8 cellular contexts compared by ENCODE assay signal in the genomic region with DNA sequence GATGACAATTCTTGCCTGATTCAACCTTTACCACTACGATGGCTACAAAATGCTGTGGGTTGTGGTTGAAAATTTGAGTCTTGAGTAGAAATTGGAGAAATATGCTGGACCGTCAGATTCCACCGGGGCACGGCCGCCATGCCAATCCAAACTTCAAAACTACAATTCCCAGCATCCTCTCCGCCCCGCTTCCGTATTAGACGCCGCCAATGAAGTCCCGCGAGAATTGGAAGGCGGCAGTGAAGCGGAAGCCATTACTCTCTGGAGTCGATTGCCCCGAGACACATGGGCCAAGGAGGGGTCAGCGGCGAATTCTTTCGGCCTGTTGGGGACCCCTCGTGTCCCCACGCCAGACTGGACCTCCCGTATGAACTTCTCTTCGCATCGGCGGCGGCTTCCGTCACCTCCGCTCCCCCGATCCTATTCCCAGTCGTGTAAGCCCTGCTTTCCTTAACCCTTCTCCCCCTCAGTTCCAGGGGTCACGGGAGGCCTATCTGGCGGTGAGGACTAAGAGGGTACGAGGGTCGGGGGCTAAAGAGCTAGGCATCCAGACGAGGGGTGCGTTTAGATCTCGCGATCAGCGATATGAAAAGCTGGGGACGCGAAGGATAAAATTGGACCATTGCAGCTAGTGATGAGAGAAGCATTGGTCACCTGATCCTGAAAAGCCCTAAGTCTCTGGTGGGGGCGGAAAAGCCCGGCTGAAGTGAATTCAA. TPM values are rescaled to one million over a fixed set of nuclear protein-coding genes. Genes with fewer than 3 reads are reported as not detected.
DNase-seq lines count a peak whose midpoint lies in the region; ATAC-seq lines count a peak whose summit lies in the region.

A gene (plus strand): TSS at position 239 of the 716 bp plus-strand sequence. CDS start 15,620 bp downstream, outside the sequence.

- DNase-seq in COLO668 (lab: John Stamatoyannopoulos, UW; ENCODE audit: unreplicated experiment) (peak; percentile 93), HUDEP-2 (lab: John Stamatoyannopoulos, UW; ENCODE audit: unreplicated experiment in 76 of 76) (peak in 75 of 76 experiments; percentile 56 to 95 (median 88)), NT2/D1 (ENCODE audit: low read depth, low spot score) (peak; percentile 89), mesenteric fat pad (ENCODE audit: low spot score) (peak; percentile 95)
- DNase-seq in activated CD8-positive, alpha-beta memory T cell treated with anti-CD3 and anti-CD28 coated beads, Interleukin-2, amount 10 ng/mL, durations not matched to agents 7 days and 5 days: peak; percentile 95
- DNase-seq in stimulated activated CD8-positive, alpha-beta memory T cell treated with anti-CD3 and anti-CD28 coated beads, Interleukin-15, amount 100 ng/mL, for 24 hours (ENCODE audit: low read depth): peak; percentile 51

- peaks cover 26% of the 10 kb centered on the region for H3K36me3 ChIP-seq in NT2/D1 (ENCODE audit: insufficient read depth, insufficient read length, low read length)

- CTCF ChIA-PET in activated CD8-positive, alpha-beta memory T cell treated with anti-CD3 and anti-CD28 coated beads, Interleukin-2, amount 10 ng/mL, durations not matched to agents 7 days and 5 days (lab: Charles Lee): no interaction called here

- H3K27me3 Mint-ChIP-seq in activated CD8-positive, alpha-beta memory T cell treated with anti-CD3 and anti-CD28 coated beads, Interleukin-2, amount 10 ng/mL, durations not matched to agents 7 days and 5 days: no peaks in the 10 kb centered on the region

- peak within 1 kb of the TSS; percentile 97 for H3K4me3 ChIP-seq in NT2/D1 (ENCODE audit: insufficient read length, low read depth)

- peak within 1 kb of the TSS; percentile 100 for H3K4me3 Mint-ChIP-seq in activated CD8-positive, alpha-beta memory T cell treated with anti-CD3 and anti-CD28 coated beads, Interleukin-2, amount 10 ng/mL, durations not matched to agents 7 days and 5 days

- H3K27ac Mint-ChIP-seq in activated CD8-positive, alpha-beta memory T cell treated with anti-CD3 and anti-CD28 coated beads, Interleukin-2, amount 10 ng/mL, durations not matched to agents 7 days and 5 days: peak within 1 kb of the TSS; percentile 94

- H3K4me1 ChIP-seq in NT2/D1 (ENCODE audit: insufficient read depth, insufficient read length): no peaks in the 10 kb centered on the region

- ATAC-seq in GM21367 (IDR thresholded peaks at IDR 0.05; ENCODE audit: unreplicated experiment): peak; percentile 75
- ATAC-seq in activated CD8-positive, alpha-beta memory T cell treated with anti-CD3 and anti-CD28 coated beads, Interleukin-2, amount 10 ng/mL, durations not matched to agents 7 days and 5 days: peak; percentile 96

- peaks cover 9% of the 10 kb centered on the region for H3K9me3 Mint-ChIP-seq in activated CD8-positive, alpha-beta memory T cell treated with anti-CD3 and anti-CD28 coated beads, Interleukin-2, amount 10 ng/mL, durations not matched to agents 7 days and 5 days (ENCODE audit: low read depth)

- in situ Hi-C loops in endometrial microvascular endothelial cells (cut with HindIII; ENCODE audit: inconsistent ontology term, low pct_unique_long_range_greater_than_20kb, low sequenced_read_pairs): no loop called here

- peak within 1 kb of the TSS; percentile 99 for H3K9ac ChIP-seq in NT2/D1 (ENCODE audit: insufficient read length, low read depth)

- no peaks in the 10 kb centered on the region for H3K27me3 ChIP-seq in NT2/D1 (ENCODE audit: insufficient read depth, insufficient read length)

- peaks cover 33% of the 10 kb centered on the region for H3K4me1 Mint-ChIP-seq in activated CD8-positive, alpha-beta memory T cell treated with anti-CD3 and anti-CD28 coated beads, Interleukin-2, amount 10 ng/mL, durations not matched to agents 7 days and 5 days

- H3K9me3 ChIP-seq in NT2/D1 (ENCODE audit: insufficient read depth, low read length): peaks cover 27% of the 10 kb centered on the region

- H3K36me3 Mint-ChIP-seq in activated CD8-positive, alpha-beta memory T cell treated with anti-CD3 and anti-CD28 coated beads, Interleukin-2, amount 10 ng/mL, durations not matched to agents 7 days and 5 days: peaks cover 38% of the 10 kb centered on the region

RNA-seq across cellular contexts. Expression of the gene that starts here (rescaled TPM):
- total RNA-seq in activated CD8-positive, alpha-beta memory T cell treated with anti-CD3 and anti-CD28 coated beads, Interleukin-2, amount 10 ng/mL, durations not matched to agents 7 days and 5 days: 10 to 100 TPM; 36.8 to 44.5 TPM
- 26.4 TPM for total RNA-seq in endometrial microvascular endothelial cells (ENCODE audit: inconsistent ontology term)
- 28.3 TPM for total RNA-seq in mesenteric fat pad

Comparison
In these comparisons a context has a peak if more than half of its experiments do, and no peak if none do; other contexts are left out.
1. Peak in every context shown above with its lines: DNase-seq, ATAC-seq and H3K4me3 ChIP-seq.